38 cellular contexts compared by ENCODE assay signal in the genomic region with DNA sequence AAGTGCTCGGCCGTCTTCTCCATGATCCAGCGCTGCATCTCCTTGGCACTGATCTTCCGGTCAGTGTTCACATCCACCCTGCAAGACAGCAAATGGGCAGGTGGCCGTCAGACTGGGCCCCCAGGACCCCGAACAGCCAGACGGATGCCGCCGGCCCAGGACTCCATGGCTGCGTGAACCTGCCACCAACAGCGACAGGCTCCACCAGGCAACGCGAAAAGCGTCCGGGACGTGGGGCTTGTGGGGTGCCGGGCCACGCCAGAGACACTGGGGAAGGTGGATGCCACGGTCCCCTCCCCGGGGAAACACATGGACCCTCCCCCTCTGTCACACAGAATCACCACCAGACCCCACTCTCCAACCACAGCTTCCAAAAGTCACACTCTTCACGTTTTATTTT. TPM values are rescaled to one million over a fixed set of nuclear protein-coding genes. Genes with fewer than 3 reads are reported as not detected.
"Had no signal": no experiment of that assay in that cellular context is flagged by ENCODE, and none has a peak within 500 bp of the region (broad histone marks: within the 10 kb centered on the region; RNA-seq: fewer than 3 reads in every experiment).

No MANE protein-coding gene starts in this region.

- H3K27me3 Mint-ChIP-seq: activated CD4-positive, alpha-beta memory T cell treated with anti-CD3 and anti-CD28 coated beads for 36 hours had no signal

- H3K4me2 ChIP-seq: SK-N-SH had no signal

- DNase-seq: activated CD4-positive, alpha-beta memory T cell treated with anti-CD3 and anti-CD28 coated beads for 36 hours; activated CD4-positive, alpha-beta T cell treated with anti-CD3 and anti-CD28 coated beads for 4 hours; activated CD4-positive, alpha-beta T cell treated with anti-CD3 and anti-CD28 coated beads, Interleukin-2, amount 50 U/mL, for 1 hour; activated CD4-positive, CD25-positive, alpha-beta regulatory T cell treated with anti-CD3 and anti-CD28 coated beads, Interleukin-2, amount 50 U/mL, for 72 hours; activated CD8-positive, alpha-beta memory T cell treated with anti-CD3 and anti-CD28 coated beads, Interleukin-2, amount 50 U/mL, for 4 hours; activated gamma-delta T cell treated with Interleukin-2 at 50 U/mL for 16 hours; activated naive CD4-positive, alpha-beta T cell treated with anti-CD3 and anti-CD28 coated beads for 36 hours; activated T-cell treated with anti-CD3 and anti-CD28 coated beads for 4 hours; activated T-cell treated with anti-CD3 and anti-CD28 coated beads, Interleukin-2, amount 50 U/mL, for 4 hours; adrenal gland; body of pancreas; cerebellar nuclear complex; NCI-H1092 treated with DMSO at 0.1 percent for 48 hours; NCI-H1417; NCI-H146; NCI-H187; NCI-H2029 treated with DMSO at 0.1 percent for 48 hours; NCI-H2107; NCI-H2171; NCI-H510A; NCI-H526; NCI-H748 treated with DMSO at 0.1 percent for 48 hours; NK-92 treated with Interleukin-12 subunit alpha and Interleukin-12 subunit beta, amount 100 ng/mL, for 24 hours; PC-3; Peyer's patch; RPMI8226; SHP77 treated with DMSO at 0.1 percent for 48 hours; SK-N-SH had no signal

- H3K27ac ChIP-seq: adrenal gland, body of pancreas, breast epithelium, Peyer's patch, SJSA1 had no signal

- H3K27ac Mint-ChIP-seq: activated naive CD4-positive, alpha-beta T cell treated with anti-CD3 and anti-CD28 coated beads for 36 hours; activated T-helper 1 cell treated with anti-CD3 and anti-CD28 coated beads, Interleukin-12 subunit alpha, Interleukin-12 subunit beta, Interleukin-2, Interleukin-4 antibody, amounts not matched to agents 30 ng/mL and 10 ng/mL and 1 ng/mL, durations not matched to agents 14 hours and 24 hours and 36 hours; T-helper 1 cell treated with Interleukin-12 subunit alpha and Interleukin-12 subunit beta and Interleukin-4 antibody, amounts not matched to agents 30 μg/mL and 1 μg/mL, for 36 hours; T-helper 2 cell treated with Interferon-gamma antibody and Interleukin-4, amounts not matched to agents 5 μg/mL and 100 μg/mL, for 36 hours had no signal

- H3K9me3 ChIP-seq: adrenal gland, body of pancreas, breast epithelium, Peyer's patch, SJSA1, SK-N-SH had no signal

- H3K4me3 ChIP-seq: adrenal gland, body of pancreas, breast epithelium, Peyer's patch, SJSA1 had no signal

- H3K27me3 ChIP-seq: adrenal gland, body of pancreas, breast epithelium, Peyer's patch, SJSA1 had no signal

- FAIRE-seq: astrocyte, TTC549 had no signal

- ATAC-seq: activated naive CD4-positive, alpha-beta T cell treated with anti-CD3 and anti-CD28 coated beads, Interleukin-2, amount 50 U/mL, for 72 hours; activated T-cell treated with anti-CD3 and anti-CD28 coated beads, Interleukin-2, amount 50 U/mL, for 4 hours; body of pancreas; PC-3; WTC11 had no signal

- H3K9ac ChIP-seq: SK-N-SH had no signal

- H3K4me3 Mint-ChIP-seq: activated CD4-positive, alpha-beta memory T cell treated with anti-CD3 and anti-CD28 coated beads for 36 hours; activated naive CD4-positive, alpha-beta T cell treated with anti-CD3 and anti-CD28 coated beads for 36 hours; activated T-cell treated with anti-CD3 and anti-CD28 coated beads, Interleukin-2, amount 50 U/mL, for 4 hours; activated T-helper 1 cell treated with anti-CD3 and anti-CD28 coated beads, Interleukin-12 subunit alpha, Interleukin-12 subunit beta, Interleukin-2, Interleukin-4 antibody, amounts not matched to agents 30 ng/mL and 10 ng/mL and 1 ng/mL, durations not matched to agents 14 hours and 24 hours and 36 hours; T-helper 1 cell treated with Interleukin-12 subunit alpha and Interleukin-12 subunit beta and Interleukin-4 antibody, amounts not matched to agents 30 μg/mL and 1 μg/mL, for 36 hours; T-helper 2 cell treated with Interferon-gamma antibody and Interleukin-4, amounts not matched to agents 5 μg/mL and 100 μg/mL, for 36 hours; WTC11 had no signal

- H3K4me1 Mint-ChIP-seq: WTC11 had no signal

- H3K4me1 ChIP-seq: body of pancreas, breast epithelium, Peyer's patch, SJSA1 had no signal

- H3K9me3 Mint-ChIP-seq: activated CD4-positive, alpha-beta memory T cell treated with anti-CD3 and anti-CD28 coated beads for 36 hours; activated naive CD4-positive, alpha-beta T cell treated with anti-CD3 and anti-CD28 coated beads for 36 hours; activated naive CD4-positive, alpha-beta T cell treated with anti-CD3 and anti-CD28 coated beads, Interleukin-2, amount 50 U/mL, for 72 hours; activated T-cell treated with anti-CD3 and anti-CD28 coated beads, Interleukin-2, amount 50 U/mL, for 4 hours; activated T-helper 1 cell treated with anti-CD3 and anti-CD28 coated beads, Interleukin-12 subunit alpha, Interleukin-12 subunit beta, Interleukin-2, Interleukin-4 antibody, amounts not matched to agents 30 ng/mL and 10 ng/mL and 1 ng/mL, durations not matched to agents 14 hours and 24 hours and 36 hours; T-helper 1 cell treated with Interleukin-12 subunit alpha and Interleukin-12 subunit beta and Interleukin-4 antibody, amounts not matched to agents 30 μg/mL and 1 μg/mL, for 36 hours; T-helper 2 cell treated with Interferon-gamma antibody and Interleukin-4, amounts not matched to agents 5 μg/mL and 100 μg/mL, for 36 hours; WTC11 had no signal

RNA-seq across cellular contexts. Expression of a gene that starts 9.9 kb away (rescaled TPM):
- total RNA-seq: M059J, SJSA1 had no signal
- polyA plus RNA-seq: SK-N-SH had no signal

RNA-seq across cellular contexts. Expression of a gene that starts 17.5 kb away (rescaled TPM):
- total RNA-seq: body of pancreas, M059J, SJSA1 had no signal

RNA-seq across cellular contexts. Expression of a gene that starts 22.6 kb away (rescaled TPM):
- total RNA-seq: body of pancreas, M059J had no signal
